15 cellular contexts compared by ENCODE assay signal in the genomic region with DNA sequence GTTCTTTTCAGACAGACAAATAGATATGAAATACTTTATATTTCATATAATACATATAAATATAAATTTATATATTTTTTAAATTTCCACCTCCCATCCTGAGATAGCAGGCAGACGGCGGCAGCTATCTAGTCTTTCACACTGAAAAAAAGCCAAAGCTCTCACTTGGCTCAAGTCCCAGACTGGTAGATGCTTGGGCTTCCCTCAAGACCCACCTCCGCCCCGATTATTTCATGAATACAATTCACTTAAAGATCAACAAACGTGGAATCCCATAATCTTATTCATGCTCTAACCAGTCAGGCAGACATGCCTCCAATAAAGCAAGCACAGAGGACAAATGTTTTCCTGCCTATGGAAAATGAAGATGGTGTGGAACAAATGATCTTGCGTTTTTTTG.
"Had no signal": no experiment of that assay in that cellular context is flagged by ENCODE, and none has a peak within 500 bp of the region (broad histone marks: within the 10 kb centered on the region; RNA-seq: fewer than 3 reads in every experiment).

No MANE protein-coding gene starts in this region.

- ATAC-seq: activated CD4-positive, CD25-positive, alpha-beta regulatory T cell treated with anti-CD3 and anti-CD28 coated beads, Interleukin-2, amount 50 U/mL, for 24 hours; activated CD8-positive, alpha-beta memory T cell treated with anti-CD3 and anti-CD28 coated beads, Interleukin-2, amount 10 ng/mL, durations not matched to agents 7 days and 5 days; activated naive CD4-positive, alpha-beta T cell treated with anti-CD3 and anti-CD28 coated beads, Interleukin-2, amount 50 U/mL, for 72 hours; effector memory CD8-positive, alpha-beta T cell had no signal

- H3K4me1 Mint-ChIP-seq: central memory CD8-positive, alpha-beta T cell had no signal

- DNase-seq: activated CD4-positive, alpha-beta T cell treated with anti-CD3 and anti-CD28 coated beads, Interleukin-2, amount 50 U/mL, for 4 hours; activated CD8-positive, alpha-beta memory T cell treated with anti-CD3 and anti-CD28 coated beads, Interleukin-2, amount 10 ng/mL, durations not matched to agents 7 days and 5 days; activated effector memory CD4-positive, alpha-beta T cell treated with anti-CD3 and anti-CD28 coated beads, Interleukin-2, amount 50 U/mL, for 16 hours; activated T-cell treated with anti-CD3 and anti-CD28 coated beads, Interleukin-2, amount 50 U/mL, for 24 hours; amniotic stem cell; effector memory CD8-positive, alpha-beta T cell; erythroblast; islet precursor cell; small intestine had no signal

- FAIRE-seq: small intestine, urothelium cell line had no signal

- H3K9me3 Mint-ChIP-seq: activated naive CD4-positive, alpha-beta T cell treated with anti-CD3 and anti-CD28 coated beads, Interleukin-2, amount 50 U/mL, for 72 hours; activated T-cell treated with anti-CD3 and anti-CD28 coated beads, Interleukin-2, amount 50 U/mL, for 24 hours; central memory CD8-positive, alpha-beta T cell; dendritic cell treated with granulocyte-macrophage colony-stimulating factor and Interleukin-4, amounts not matched to agents 40 ng/mL and 50 ng/mL, for 4 days; effector memory CD8-positive, alpha-beta T cell had no signal

- H3K27ac Mint-ChIP-seq: activated CD8-positive, alpha-beta memory T cell treated with anti-CD3 and anti-CD28 coated beads, Interleukin-2, amount 10 ng/mL, durations not matched to agents 7 days and 5 days; activated naive CD4-positive, alpha-beta T cell treated with anti-CD3 and anti-CD28 coated beads, Interleukin-2, amount 50 U/mL, for 72 hours; activated T-cell treated with anti-CD3 and anti-CD28 coated beads, Interleukin-2, amount 50 U/mL, for 24 hours; dendritic cell treated with granulocyte-macrophage colony-stimulating factor and Interleukin-4, amounts not matched to agents 40 ng/mL and 50 ng/mL, for 4 days; effector memory CD8-positive, alpha-beta T cell had no signal

- H3K4me3 Mint-ChIP-seq: activated CD8-positive, alpha-beta memory T cell treated with anti-CD3 and anti-CD28 coated beads, Interleukin-2, amount 10 ng/mL, durations not matched to agents 7 days and 5 days; activated T-cell treated with anti-CD3 and anti-CD28 coated beads, Interleukin-2, amount 50 U/mL, for 24 hours; central memory CD8-positive, alpha-beta T cell; dendritic cell treated with granulocyte-macrophage colony-stimulating factor and Interleukin-4, amounts not matched to agents 40 ng/mL and 50 ng/mL, for 4 days; effector memory CD8-positive, alpha-beta T cell had no signal

- H3K36me3 Mint-ChIP-seq: activated CD8-positive, alpha-beta memory T cell treated with anti-CD3 and anti-CD28 coated beads, Interleukin-2, amount 10 ng/mL, durations not matched to agents 7 days and 5 days; brain had no signal
